Comparison of ENCODE assay signal across 15 cellular contexts in the genomic region with DNA sequence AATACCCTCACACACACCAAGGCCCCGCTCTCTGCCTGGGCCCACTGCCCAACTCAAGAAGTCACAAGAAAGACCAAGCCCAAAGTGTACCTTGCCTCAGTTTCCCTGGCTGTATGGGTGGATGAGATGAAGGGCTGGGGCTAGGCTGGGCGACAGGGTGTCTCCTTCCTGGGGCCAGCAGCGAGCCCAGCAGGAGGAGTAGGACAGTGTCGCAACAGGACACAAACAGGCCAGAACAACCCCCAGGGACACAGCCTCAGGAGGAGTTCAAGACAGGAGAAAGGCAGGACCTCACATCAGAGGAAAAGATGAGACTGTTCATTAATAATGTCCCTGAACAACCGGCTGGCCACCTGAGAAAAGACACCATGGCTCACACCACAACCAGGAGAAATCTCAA. TPM values are rescaled to one million over a fixed set of nuclear protein-coding genes. Genes with fewer than 3 reads are reported as not detected.
DNase-seq lines count a peak whose midpoint lies in the region; TF ChIP-seq lines count a peak whose summit lies in the region.
"Had no signal": no experiment of that assay in that cellular context is flagged by ENCODE, and none has a peak within 500 bp of the region (broad histone marks: within the 10 kb centered on the region; RNA-seq: fewer than 3 reads in every experiment).

No MANE protein-coding gene starts in this region.

- no peak for TF ChIP-seq CTCF in fibroblast of villous mesenchyme (IDR thresholded peaks at IDR 0.05; ENCODE audit: insufficient read depth, low read depth, low read length)
- TF ChIP-seq CTCF in prostate gland (IDR thresholded peaks at IDR 0.05) = no peak

- H3K9me2 ChIP-seq in GM23248 (ENCODE audit: insufficient read depth) = no peaks in the 10 kb centered on the region

- peaks cover 100% of the 10 kb centered on the region for H3K79me2 ChIP-seq in GM23248 (ENCODE audit: insufficient read depth)

- DNase-seq in GM23248 (peak; percentile 32), adipocyte (ENCODE audit: low read depth) (peak; percentile 37), fibroblast of villous mesenchyme (ENCODE audit: low read depth) (peak; percentile 44), prostate gland (ENCODE audit: low spot score) (no peak), cerebellar cortex (ENCODE audit: low spot score) (no peak), SW480 (ENCODE audit: low spot score) (no peak), NCI-H2081 treated with DMSO at 0.1 percent for 48 hours (lab: John Stamatoyannopoulos, UW) (no peak)
- DNase-seq: activated CD8-positive, alpha-beta memory T cell treated with anti-CD3 and anti-CD28 coated beads for 24 hours; activated naive CD4-positive, alpha-beta T cell treated with anti-CD3 and anti-CD28 coated beads, Interleukin-2, amount 50 U/mL, for 16 hours; BE2C; colonic mucosa; foreskin fibroblast; NCI-H1417 treated with DMSO at 0.1 percent for 48 hours; NCI-H748 treated with DMSO at 0.1 percent for 48 hours had no signal

- peak overlapping the region; percentile 22 for H3K27ac ChIP-seq in GM23248
- peak overlapping the region; percentile 38 for H3K27ac ChIP-seq in skeletal muscle tissue (ENCODE audit: low read depth, low read length)
- H3K27ac ChIP-seq in prostate gland = no peak overlapping the region
- H3K27ac ChIP-seq: colonic mucosa had no signal

- TF ChIP-seq POLR2A in prostate gland (IDR thresholded peaks at IDR 0.05) = no peak

- H3K9me3 ChIP-seq in GM23248 (ENCODE audit: low read depth) = no peaks in the 10 kb centered on the region
- no peaks in the 10 kb centered on the region for H3K9me3 ChIP-seq in adipocyte (ENCODE audit: control insufficient read depth, low read length)
- no peaks in the 10 kb centered on the region for H3K9me3 ChIP-seq in skeletal muscle tissue (ENCODE audit: control insufficient read depth in 3 of 3, low read length in 3 of 3)
- no peaks in the 10 kb centered on the region for H3K9me3 ChIP-seq in prostate gland
- H3K9me3 ChIP-seq: BE2C, colonic mucosa had no signal

- H3K4me3 ChIP-seq in GM23248 = no peak overlapping the region
- H3K4me3 ChIP-seq in adipocyte (ENCODE audit: low read length) = peak overlapping the region; percentile 18
- H3K4me3 ChIP-seq in fibroblast of villous mesenchyme (ENCODE audit: low read depth, low read length) = no peak overlapping the region
- no peak overlapping the region for H3K4me3 ChIP-seq in skeletal muscle tissue (ENCODE audit: low read length in 3 of 3)
- H3K4me3 ChIP-seq in prostate gland = no peak overlapping the region
- H3K4me3 ChIP-seq: colonic mucosa had no signal

- in situ Hi-C loops in GM23248 (cut with MboI) = no loop called here

- no peak overlapping the region for H2AFZ ChIP-seq in GM23248

- 77 to 78% methylated on average over 5 of the region's 5 CpGs for WGBS in GM23248 (ENCODE audit: low coverage in 1 of 2, low lambda C conversion rate in 2 of 2, missing lambda C conversion rate in 2 of 2), 2 experiments
- 73% methylated on average over 5 of the region's 5 CpGs for WGBS in prostate gland

- H3K36me3 ChIP-seq in GM23248 (ENCODE audit: low read depth) (peaks cover 33% of the 10 kb centered on the region; the same call in 1 of the 2 replicates), adipocyte (ENCODE audit: control insufficient read depth, insufficient read depth, low read length, severe bottlenecking) (peaks cover 59% of the 10 kb centered on the region), skeletal muscle tissue (ENCODE audit: control insufficient read depth in 3 of 3, insufficient read depth in 3 of 3, low read length in 3 of 3) (peaks cover 41 to 48% (median 41%) of the 10 kb centered on the region in 3 donors), prostate gland (peaks cover 0 to 39% of the 10 kb centered on the region in 2 donors)

- H3F3A ChIP-seq in GM23248 (ENCODE audit: insufficient read depth) = peaks cover 20% of the 10 kb centered on the region

- H3K4me2 ChIP-seq in GM23248 (ENCODE audit: unreplicated experiment) = no peak overlapping the region

- intact Hi-C loops in prostate gland (cut with DNase I) = no loop called here

- H3K4me1 ChIP-seq in GM23248 (ENCODE audit: insufficient read depth) (peaks cover 28% of the 10 kb centered on the region), adipocyte (ENCODE audit: control insufficient read depth, insufficient read depth, low read length) (peaks cover 29% of the 10 kb centered on the region), skeletal muscle tissue (ENCODE audit: control insufficient read depth in 3 of 3, insufficient read depth in 3 of 3, low read length in 3 of 3) (peaks cover 40 to 57% (median 54%) of the 10 kb centered on the region in 3 donors), prostate gland (replicated peaks) (peaks cover 10% of the 10 kb centered on the region)

- H4K20me1 ChIP-seq in GM23248 (ENCODE audit: insufficient read depth) = peaks cover 16% of the 10 kb centered on the region

- H3K27me3 ChIP-seq in GM23248 (replicated peaks; ENCODE audit: insufficient read depth) = no peaks in the 10 kb centered on the region
- no peaks in the 10 kb centered on the region for H3K27me3 ChIP-seq in adipocyte (replicated peaks; ENCODE audit: control insufficient read depth, insufficient read depth, low read length)
- H3K27me3 ChIP-seq in skeletal muscle tissue (ENCODE audit: control insufficient read depth in 3 of 3, insufficient read depth in 3 of 3, low read length in 3 of 3) = no peaks in the 10 kb centered on the region
- H3K27me3 ChIP-seq in prostate gland (replicated peaks; ENCODE audit: insufficient read depth) = no peaks in the 10 kb centered on the region
- H3K27me3 ChIP-seq: BE2C, colonic mucosa had no signal

- H3K9ac ChIP-seq in GM23248 (peak overlapping the region; percentile 3; the same call in 1 of the 2 replicates), adipocyte (ENCODE audit: low read length) (peak overlapping the region; percentile 50), skeletal muscle tissue (ENCODE audit: low read depth in 1 of 3, low read length in 3 of 3) (peak overlapping the region in 1 of 3 donors; percentile 40)

RNA-seq across cellular contexts. Expression of gene CSNK1E, which starts 13.3 kb away (rescaled TPM):
- 117 and 130 TPM in 2 replicates for total RNA-seq in GM23248 (2014; rRNA removed; shearing (Covaris generic))
- 46.9 and 48.1 TPM in 2 replicates for polyA plus RNA-seq in GM23248 (2016; fragmentation: Nextera tagmentation; extraction: Ambion mirVana)
- 145 and 161 TPM in 2 replicates for total RNA-seq in fibroblast of villous mesenchyme
- total RNA-seq in skeletal muscle tissue = 71.0 TPM
- total RNA-seq in prostate gland = 100 to 1,000 TPM in 1 of 2 donors, 10 to 100 TPM in 1; 82.8 to 190 TPM

RNA-seq across cellular contexts. Expression of gene TMEM184B, which starts 31.2 kb away (rescaled TPM):
- 73.2 and 91.0 TPM in 2 replicates for total RNA-seq in GM23248 (2014; rRNA removed; shearing (Covaris generic))
- polyA plus RNA-seq in GM23248 (2016; fragmentation: Nextera tagmentation; extraction: Ambion mirVana) = 82.7 and 83.7 TPM in 2 replicates
- 44.9 and 65.1 TPM in 2 replicates for total RNA-seq in fibroblast of villous mesenchyme
- 11.0 TPM for total RNA-seq in skeletal muscle tissue
- 100 to 1,000 TPM in 1 of 2 donors, 10 to 100 TPM in 1; 76.0 to 137 TPM for total RNA-seq in prostate gland

Comparison
In these comparisons a context has a peak if more than half of its experiments do, and no peak if none do; other contexts are left out.
1. DNase-seq: peak in GM23248 (single experiment), adipocyte (single experiment) and fibroblast of villous mesenchyme (single experiment); none in prostate gland (single experiment), cerebellar cortex (single experiment), SW480 (single experiment) and NCI-H2081 treated with DMSO at 0.1 percent for 48 hours (single experiment).
2. H3K27ac ChIP-seq: peak in GM23248 (single experiment) and skeletal muscle tissue (single experiment); none in prostate gland (0 of 2).